In the genomic region with DNA sequence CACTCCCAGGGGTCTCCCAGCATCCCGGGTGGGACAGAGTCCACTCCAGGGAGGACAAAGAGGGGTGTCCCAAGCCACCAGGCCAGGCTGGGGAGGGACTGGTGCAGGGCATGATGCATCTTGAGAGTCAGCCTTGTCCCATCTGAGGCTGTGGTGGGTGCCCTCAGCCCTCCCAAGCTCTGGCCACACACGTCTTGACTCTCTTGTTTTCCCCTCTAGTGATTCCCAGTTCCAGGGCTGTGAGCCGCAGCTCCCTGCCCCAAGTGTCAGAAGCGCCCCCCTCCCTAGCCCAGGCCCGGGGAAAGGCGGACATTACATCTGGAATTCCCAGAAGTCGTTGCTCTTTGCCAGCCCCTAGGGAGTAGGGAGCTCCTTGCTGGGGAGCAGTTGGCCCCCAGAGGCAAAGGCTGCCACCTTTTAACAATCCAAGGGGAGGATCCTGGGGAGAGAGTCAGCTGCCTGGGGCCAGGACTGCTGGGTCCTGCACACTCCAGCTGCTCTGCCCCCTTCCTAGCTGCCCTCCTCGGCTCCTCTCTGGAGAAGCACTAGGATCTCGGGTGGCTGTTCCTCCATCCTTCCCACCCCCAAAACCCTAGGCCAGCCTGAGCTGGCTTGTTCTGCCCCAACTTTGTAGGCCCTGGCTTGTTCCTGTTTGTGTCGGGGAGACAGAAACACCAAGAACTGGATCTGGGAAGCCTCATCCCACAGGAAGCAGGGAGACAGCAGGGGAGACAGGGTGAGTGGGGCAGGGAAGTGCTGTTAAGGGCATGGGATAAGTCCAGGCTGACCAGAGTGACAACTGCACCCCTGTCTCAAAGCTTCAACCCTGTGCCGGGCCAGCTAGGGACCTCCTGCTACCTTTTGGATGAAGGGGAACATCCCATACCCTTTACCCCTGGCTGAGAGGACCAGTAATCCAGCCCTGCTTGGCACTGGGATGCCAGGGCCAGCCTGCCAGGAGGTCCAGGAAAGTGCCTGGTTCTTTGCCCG, we compare ENCODE assay signal across 2 cellular contexts.
TF ChIP-seq lines count a peak whose summit lies in the region.

No MANE protein-coding gene starts in this region.

TF ChIP-seq in IMR-90, 13 proteins besides CTCF, POLR2A, EP300 and RAD21:
- TF ChIP-seq MXI1 (IDR thresholded peaks at IDR 0.05; ENCODE audit: borderline replicate concordance, low read depth, low read length): no peak

TF ChIP-seq in K562, 482 proteins besides CTCF, POLR2A, EP300 and RAD21 (continues in another document):
- TF ChIP-seq SIN3B (IDR thresholded peaks at IDR 0.05; ENCODE audit: low read depth) (no peak), RNF2 (IDR thresholded peaks at IDR 0.05) (no peak), ZNF830 (CRISPR knock-in tag; IDR thresholded peaks at IDR 0.05) (0 out of 2 replicates have a peak, but pooled peaks have one; percentile 62), CAMTA2 (CRISPR knock-in tag; conservative IDR thresholded peaks at IDR 0.05) (no peak), YY1 (IDR thresholded peaks at IDR 0.05; ENCODE audit: borderline replicate concordance in 1 of 3, control insufficient read depth in 1 of 3, extremely low read depth in 1 of 3, insufficient read depth in 3 of 3, insufficient read length in 1 of 3, insufficient replicate concordance in 2 of 3, low read depth in 1 of 3, low read length in 2 of 3) (no peak), CHD1 (IDR thresholded peaks at IDR 0.05; ENCODE audit: low read length) (peak; percentile 35), NR4A1 (CRISPR knock-in tag; IDR thresholded peaks at IDR 0.05) (0 out of 2 replicates have a peak, but pooled peaks have one; percentile 5), NR4A1 (tag; IDR thresholded peaks at IDR 0.05) (peak; percentile 43; the same call in 1 of the 2 replicates), ZNF165 (CRISPR knock-in tag; IDR thresholded peaks at IDR 0.05; ENCODE audit: borderline replicate concordance) (no peak), SOX6 (IDR thresholded peaks at IDR 0.05) (no peak), GATA2 (CRISPR knock-in tag; IDR thresholded peaks at IDR 0.05) (no peak), BRF1 (IDR thresholded peaks at IDR 0.05; ENCODE audit: borderline replicate concordance, extremely low read depth, insufficient read length) (no peak), BMI1 (IDR thresholded peaks at IDR 0.05; ENCODE audit: low read length) (no peak), PHF21A (IDR thresholded peaks at IDR 0.05; ENCODE audit: borderline replicate concordance, low read depth) (no peak), BACH1 (tag; IDR thresholded peaks at IDR 0.05) (no peak), DMBX1 (CRISPR knock-in tag; IDR thresholded peaks at IDR 0.05; ENCODE audit: borderline replicate concordance) (0 out of 2 replicates have a peak, but pooled peaks have one; percentile 54), POLR2AphosphoS2 (IDR thresholded peaks at IDR 0.05; ENCODE audit: low read length) (no peak), JUN (IDR thresholded peaks at IDR 0.05; ENCODE audit: borderline replicate concordance, low read depth, low read length) (no peak), JUN (CRISPR knock-in tag; IDR thresholded peaks at IDR 0.05; ENCODE audit: borderline replicate concordance) (no peak), RBFOX2 (IDR thresholded peaks at IDR 0.05; ENCODE audit: low read depth, low read length) (0 out of 2 replicates have a peak, but pooled peaks have one; percentile 27), RHOXF2B (CRISPR knock-in tag; conservative IDR thresholded peaks at IDR 0.05) (no peak), SNIP1 (IDR thresholded peaks at IDR 0.05; ENCODE audit: low read depth) (no peak), GTF2A2 (tag; IDR thresholded peaks at IDR 0.05) (no peak; the same call in 1 of the 2 replicates), ZBED1 (IDR thresholded peaks at IDR 0.05) (no peak), KLF16 (IDR thresholded peaks at IDR 0.05) (peak; percentile 72), SRSF7 (optimal IDR thresholded peaks at IDR 0.05; ENCODE audit: low read depth, low read length) (no peak)
- TF ChIP-seq, protein P1, sequence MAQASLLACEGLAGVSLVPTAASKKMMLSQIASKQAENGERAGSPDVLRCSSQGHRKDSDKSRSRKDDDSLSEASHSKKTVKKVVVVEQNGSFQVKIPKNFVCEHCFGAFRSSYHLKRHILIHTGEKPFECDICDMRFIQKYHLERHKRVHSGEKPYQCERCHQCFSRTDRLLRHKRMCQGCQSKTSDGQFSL (CRISPR knock-in tag; IDR thresholded peaks at IDR 0.05): 0 out of 2 replicates have a peak, but pooled peaks have one; percentile 29
- TF ChIP-seq, protein P1 (tag; IDR thresholded peaks at IDR 0.05): no peak
- TF ChIP-seq, protein P2, sequence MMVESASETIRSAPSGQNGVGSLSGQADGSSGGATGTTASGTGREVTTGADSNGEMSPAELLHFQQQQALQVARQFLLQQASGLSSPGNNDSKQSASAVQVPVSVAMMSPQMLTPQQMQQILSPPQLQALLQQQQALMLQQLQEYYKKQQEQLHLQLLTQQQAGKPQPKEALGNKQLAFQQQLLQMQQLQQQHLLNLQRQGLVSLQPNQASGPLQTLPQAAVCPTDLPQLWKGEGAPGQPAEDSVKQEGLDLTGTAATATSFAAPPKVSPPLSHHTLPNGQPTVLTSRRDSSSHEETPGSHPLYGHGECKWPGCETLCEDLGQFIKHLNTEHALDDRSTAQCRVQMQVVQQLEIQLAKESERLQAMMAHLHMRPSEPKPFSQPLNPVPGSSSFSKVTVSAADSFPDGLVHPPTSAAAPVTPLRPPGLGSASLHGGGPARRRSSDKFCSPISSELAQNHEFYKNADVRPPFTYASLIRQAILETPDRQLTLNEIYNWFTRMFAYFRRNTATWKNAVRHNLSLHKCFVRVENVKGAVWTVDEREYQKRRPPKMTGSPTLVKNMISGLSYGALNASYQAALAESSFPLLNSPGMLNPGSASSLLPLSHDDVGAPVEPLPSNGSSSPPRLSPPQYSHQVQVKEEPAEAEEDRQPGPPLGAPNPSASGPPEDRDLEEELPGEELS (CRISPR knock-in tag; IDR thresholded peaks at IDR 0.05; ENCODE audit: borderline replicate concordance): 0 out of 2 replicates have a peak, but pooled peaks have one; percentile 17
- TF ChIP-seq, protein P3, sequence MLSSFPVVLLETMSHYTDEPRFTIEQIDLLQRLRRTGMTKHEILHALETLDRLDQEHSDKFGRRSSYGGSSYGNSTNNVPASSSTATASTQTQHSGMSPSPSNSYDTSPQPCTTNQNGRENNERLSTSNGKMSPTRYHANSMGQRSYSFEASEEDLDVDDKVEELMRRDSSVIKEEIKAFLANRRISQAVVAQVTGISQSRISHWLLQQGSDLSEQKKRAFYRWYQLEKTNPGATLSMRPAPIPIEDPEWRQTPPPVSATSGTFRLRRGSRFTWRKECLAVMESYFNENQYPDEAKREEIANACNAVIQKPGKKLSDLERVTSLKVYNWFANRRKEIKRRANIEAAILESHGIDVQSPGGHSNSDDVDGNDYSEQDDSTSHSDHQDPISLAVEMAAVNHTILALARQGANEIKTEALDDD (IDR thresholded peaks at IDR 0.05): no peak
- TF ChIP-seq, protein P4, sequence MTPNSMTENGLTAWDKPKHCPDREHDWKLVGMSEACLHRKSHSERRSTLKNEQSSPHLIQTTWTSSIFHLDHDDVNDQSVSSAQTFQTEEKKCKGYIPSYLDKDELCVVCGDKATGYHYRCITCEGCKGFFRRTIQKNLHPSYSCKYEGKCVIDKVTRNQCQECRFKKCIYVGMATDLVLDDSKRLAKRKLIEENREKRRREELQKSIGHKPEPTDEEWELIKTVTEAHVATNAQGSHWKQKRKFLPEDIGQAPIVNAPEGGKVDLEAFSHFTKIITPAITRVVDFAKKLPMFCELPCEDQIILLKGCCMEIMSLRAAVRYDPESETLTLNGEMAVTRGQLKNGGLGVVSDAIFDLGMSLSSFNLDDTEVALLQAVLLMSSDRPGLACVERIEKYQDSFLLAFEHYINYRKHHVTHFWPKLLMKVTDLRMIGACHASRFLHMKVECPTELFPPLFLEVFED (CRISPR knock-in tag; conservative IDR thresholded peaks at IDR 0.05): no peak
- TF ChIP-seq, protein P5, sequence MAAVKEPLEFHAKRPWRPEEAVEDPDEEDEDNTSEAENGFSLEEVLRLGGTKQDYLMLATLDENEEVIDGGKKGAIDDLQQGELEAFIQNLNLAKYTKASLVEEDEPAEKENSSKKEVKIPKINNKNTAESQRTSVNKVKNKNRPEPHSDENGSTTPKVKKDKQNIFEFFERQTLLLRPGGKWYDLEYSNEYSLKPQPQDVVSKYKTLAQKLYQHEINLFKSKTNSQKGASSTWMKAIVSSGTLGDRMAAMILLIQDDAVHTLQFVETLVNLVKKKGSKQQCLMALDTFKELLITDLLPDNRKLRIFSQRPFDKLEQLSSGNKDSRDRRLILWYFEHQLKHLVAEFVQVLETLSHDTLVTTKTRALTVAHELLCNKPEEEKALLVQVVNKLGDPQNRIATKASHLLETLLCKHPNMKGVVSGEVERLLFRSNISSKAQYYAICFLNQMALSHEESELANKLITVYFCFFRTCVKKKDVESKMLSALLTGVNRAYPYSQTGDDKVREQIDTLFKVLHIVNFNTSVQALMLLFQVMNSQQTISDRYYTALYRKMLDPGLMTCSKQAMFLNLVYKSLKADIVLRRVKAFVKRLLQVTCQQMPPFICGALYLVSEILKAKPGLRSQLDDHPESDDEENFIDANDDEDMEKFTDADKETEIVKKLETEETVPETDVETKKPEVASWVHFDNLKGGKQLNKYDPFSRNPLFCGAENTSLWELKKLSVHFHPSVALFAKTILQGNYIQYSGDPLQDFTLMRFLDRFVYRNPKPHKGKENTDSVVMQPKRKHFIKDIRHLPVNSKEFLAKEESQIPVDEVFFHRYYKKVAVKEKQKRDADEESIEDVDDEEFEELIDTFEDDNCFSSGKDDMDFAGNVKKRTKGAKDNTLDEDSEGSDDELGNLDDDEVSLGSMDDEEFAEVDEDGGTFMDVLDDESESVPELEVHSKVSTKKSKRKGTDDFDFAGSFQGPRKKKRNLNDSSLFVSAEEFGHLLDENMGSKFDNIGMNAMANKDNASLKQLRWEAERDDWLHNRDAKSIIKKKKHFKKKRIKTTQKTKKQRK (IDR thresholded peaks at IDR 0.05; ENCODE audit: borderline replicate concordance, low read depth, low read length): no peak
- TF ChIP-seq, protein P6, sequence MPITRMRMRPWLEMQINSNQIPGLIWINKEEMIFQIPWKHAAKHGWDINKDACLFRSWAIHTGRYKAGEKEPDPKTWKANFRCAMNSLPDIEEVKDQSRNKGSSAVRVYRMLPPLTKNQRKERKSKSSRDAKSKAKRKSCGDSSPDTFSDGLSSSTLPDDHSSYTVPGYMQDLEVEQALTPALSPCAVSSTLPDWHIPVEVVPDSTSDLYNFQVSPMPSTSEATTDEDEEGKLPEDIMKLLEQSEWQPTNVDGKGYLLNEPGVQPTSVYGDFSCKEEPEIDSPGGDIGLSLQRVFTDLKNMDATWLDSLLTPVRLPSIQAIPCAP (CRISPR knock-in tag; IDR thresholded peaks at IDR 0.05; ENCODE audit: borderline replicate concordance): no peak
- TF ChIP-seq, protein P7, sequence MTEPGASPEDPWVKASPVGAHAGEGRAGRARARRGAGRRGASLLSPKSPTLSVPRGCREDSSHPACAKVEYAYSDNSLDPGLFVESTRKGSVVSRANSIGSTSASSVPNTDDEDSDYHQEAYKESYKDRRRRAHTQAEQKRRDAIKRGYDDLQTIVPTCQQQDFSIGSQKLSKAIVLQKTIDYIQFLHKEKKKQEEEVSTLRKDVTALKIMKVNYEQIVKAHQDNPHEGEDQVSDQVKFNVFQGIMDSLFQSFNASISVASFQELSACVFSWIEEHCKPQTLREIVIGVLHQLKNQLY (CRISPR knock-in tag; conservative IDR thresholded peaks at IDR 0.05): no peak
- TF ChIP-seq, protein P8, sequence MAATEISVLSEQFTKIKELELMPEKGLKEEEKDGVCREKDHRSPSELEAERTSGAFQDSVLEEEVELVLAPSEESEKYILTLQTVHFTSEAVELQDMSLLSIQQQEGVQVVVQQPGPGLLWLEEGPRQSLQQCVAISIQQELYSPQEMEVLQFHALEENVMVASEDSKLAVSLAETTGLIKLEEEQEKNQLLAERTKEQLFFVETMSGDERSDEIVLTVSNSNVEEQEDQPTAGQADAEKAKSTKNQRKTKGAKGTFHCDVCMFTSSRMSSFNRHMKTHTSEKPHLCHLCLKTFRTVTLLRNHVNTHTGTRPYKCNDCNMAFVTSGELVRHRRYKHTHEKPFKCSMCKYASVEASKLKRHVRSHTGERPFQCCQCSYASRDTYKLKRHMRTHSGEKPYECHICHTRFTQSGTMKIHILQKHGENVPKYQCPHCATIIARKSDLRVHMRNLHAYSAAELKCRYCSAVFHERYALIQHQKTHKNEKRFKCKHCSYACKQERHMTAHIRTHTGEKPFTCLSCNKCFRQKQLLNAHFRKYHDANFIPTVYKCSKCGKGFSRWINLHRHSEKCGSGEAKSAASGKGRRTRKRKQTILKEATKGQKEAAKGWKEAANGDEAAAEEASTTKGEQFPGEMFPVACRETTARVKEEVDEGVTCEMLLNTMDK (IDR thresholded peaks at IDR 0.05; ENCODE audit: borderline replicate concordance, insufficient read depth, low read depth, low read length, poor library complexity, severe bottlenecking): no peak
- TF ChIP-seq, protein P9, sequence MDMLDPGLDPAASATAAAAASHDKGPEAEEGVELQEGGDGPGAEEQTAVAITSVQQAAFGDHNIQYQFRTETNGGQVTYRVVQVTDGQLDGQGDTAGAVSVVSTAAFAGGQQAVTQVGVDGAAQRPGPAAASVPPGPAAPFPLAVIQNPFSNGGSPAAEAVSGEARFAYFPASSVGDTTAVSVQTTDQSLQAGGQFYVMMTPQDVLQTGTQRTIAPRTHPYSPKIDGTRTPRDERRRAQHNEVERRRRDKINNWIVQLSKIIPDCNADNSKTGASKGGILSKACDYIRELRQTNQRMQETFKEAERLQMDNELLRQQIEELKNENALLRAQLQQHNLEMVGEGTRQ (CRISPR knock-in tag; IDR thresholded peaks at IDR 0.05): no peak
